In genomic region chr15:95741830-95742229, GRCh38 we compare ENCODE assay signal across 19 cellular contexts.
"Had no signal": no experiment of that assay in that cellular context is flagged by ENCODE, and none has a peak within 500 bp of the region (broad histone marks: within the 10 kb centered on the region; RNA-seq: fewer than 3 reads in every experiment).

No MANE protein-coding gene starts in this region.

- H3K4me3 Mint-ChIP-seq: activated T-cell treated with anti-CD3 and anti-CD28 coated beads, Interleukin-2, amount 50 U/mL, for 72 hours; dendritic cell treated with granulocyte-macrophage colony-stimulating factor and Interleukin-4, amounts not matched to agents 40 ng/mL and 50 ng/mL, for 4 days; endodermal cell; stimulated activated memory B cell treated with anti-CD40 and anti-IgM and Interleukin-4, amounts not matched to agents 10 μg/mL and 1 μg/mL and 100 μg/mL, for 72 hours had no signal

- H3K9me3 Mint-ChIP-seq: endodermal cell had no signal

- H3K27ac ChIP-seq: body of pancreas, lower lobe of right lung, psoas muscle, right lobe of liver, spleen, tibial nerve, vagina had no signal

- ATAC-seq: activated T-cell treated with anti-CD3 and anti-CD28 coated beads, Interleukin-2, amount 50 U/mL, for 72 hours; body of pancreas; lower lobe of right lung; psoas muscle; right lobe of liver; stimulated activated memory B cell treated with anti-CD40 and anti-IgM and Interleukin-4, amounts not matched to agents 10 μg/mL and 1 μg/mL and 100 μg/mL, for 72 hours had no signal

- H3K36me3 ChIP-seq: lower lobe of right lung, right lobe of liver, spleen, tibial nerve, vagina had no signal

- H3K9me3 ChIP-seq: body of pancreas, lower lobe of right lung, psoas muscle, right lobe of liver, tibial nerve, vagina had no signal

- H3K4me3 ChIP-seq: body of pancreas, lower lobe of right lung, psoas muscle, right lobe of liver, tibial nerve, vagina had no signal

- H3K27ac Mint-ChIP-seq: activated T-cell treated with anti-CD3 and anti-CD28 coated beads, Interleukin-2, amount 50 U/mL, for 72 hours; dendritic cell treated with granulocyte-macrophage colony-stimulating factor and Interleukin-4, amounts not matched to agents 40 ng/mL and 50 ng/mL, for 4 days; endodermal cell; naive B cell; stimulated activated memory B cell treated with anti-CD40 and anti-IgM and Interleukin-4, amounts not matched to agents 10 μg/mL and 1 μg/mL and 100 μg/mL, for 72 hours had no signal

- H3K27me3 ChIP-seq: body of pancreas, right lobe of liver, spleen, tibial nerve, vagina had no signal

- H3K4me1 ChIP-seq: body of pancreas, lower lobe of right lung, psoas muscle, right lobe of liver, vagina had no signal

- H3K36me3 Mint-ChIP-seq: naive B cell; stimulated activated memory B cell treated with anti-CD40 and anti-IgM and Interleukin-4, amounts not matched to agents 10 μg/mL and 1 μg/mL and 100 μg/mL, for 72 hours had no signal

- H3K27me3 Mint-ChIP-seq: dendritic cell treated with granulocyte-macrophage colony-stimulating factor and Interleukin-4, amounts not matched to agents 40 ng/mL and 50 ng/mL, for 4 days; stimulated activated memory B cell treated with anti-CD40 and anti-IgM and Interleukin-4, amounts not matched to agents 10 μg/mL and 1 μg/mL and 100 μg/mL, for 72 hours had no signal

- H3K4me1 Mint-ChIP-seq: endodermal cell; stimulated activated memory B cell treated with anti-CD40 and anti-IgM and Interleukin-4, amounts not matched to agents 10 μg/mL and 1 μg/mL and 100 μg/mL, for 72 hours had no signal

- DNase-seq: activated CD4-positive, alpha-beta T cell treated with anti-CD3 and anti-CD28 coated beads, Interleukin-2, amount 50 U/mL, for 48 hours; activated CD8-positive, alpha-beta memory T cell treated with anti-CD3 and anti-CD28 coated beads, Interleukin-2, amount 50 U/mL, for 4 hours; activated gamma-delta T cell treated with Interleukin-2 at 50 U/mL for 16 hours; activated T-cell treated with anti-CD3 and anti-CD28 coated beads, Interleukin-2, amount 50 U/mL, for 72 hours; amniotic stem cell; body of pancreas; endodermal cell; foreskin fibroblast; glutamatergic neuron; lower lobe of right lung; naive B cell; psoas muscle; right lobe of liver; spleen; stimulated activated CD4-positive, alpha-beta T cell treated with anti-CD3 and anti-CD28 coated beads, Interleukin-1b, Interleukin-23, amount 100 ng/mL, for 48 hours had no signal
